In the genomic region with DNA sequence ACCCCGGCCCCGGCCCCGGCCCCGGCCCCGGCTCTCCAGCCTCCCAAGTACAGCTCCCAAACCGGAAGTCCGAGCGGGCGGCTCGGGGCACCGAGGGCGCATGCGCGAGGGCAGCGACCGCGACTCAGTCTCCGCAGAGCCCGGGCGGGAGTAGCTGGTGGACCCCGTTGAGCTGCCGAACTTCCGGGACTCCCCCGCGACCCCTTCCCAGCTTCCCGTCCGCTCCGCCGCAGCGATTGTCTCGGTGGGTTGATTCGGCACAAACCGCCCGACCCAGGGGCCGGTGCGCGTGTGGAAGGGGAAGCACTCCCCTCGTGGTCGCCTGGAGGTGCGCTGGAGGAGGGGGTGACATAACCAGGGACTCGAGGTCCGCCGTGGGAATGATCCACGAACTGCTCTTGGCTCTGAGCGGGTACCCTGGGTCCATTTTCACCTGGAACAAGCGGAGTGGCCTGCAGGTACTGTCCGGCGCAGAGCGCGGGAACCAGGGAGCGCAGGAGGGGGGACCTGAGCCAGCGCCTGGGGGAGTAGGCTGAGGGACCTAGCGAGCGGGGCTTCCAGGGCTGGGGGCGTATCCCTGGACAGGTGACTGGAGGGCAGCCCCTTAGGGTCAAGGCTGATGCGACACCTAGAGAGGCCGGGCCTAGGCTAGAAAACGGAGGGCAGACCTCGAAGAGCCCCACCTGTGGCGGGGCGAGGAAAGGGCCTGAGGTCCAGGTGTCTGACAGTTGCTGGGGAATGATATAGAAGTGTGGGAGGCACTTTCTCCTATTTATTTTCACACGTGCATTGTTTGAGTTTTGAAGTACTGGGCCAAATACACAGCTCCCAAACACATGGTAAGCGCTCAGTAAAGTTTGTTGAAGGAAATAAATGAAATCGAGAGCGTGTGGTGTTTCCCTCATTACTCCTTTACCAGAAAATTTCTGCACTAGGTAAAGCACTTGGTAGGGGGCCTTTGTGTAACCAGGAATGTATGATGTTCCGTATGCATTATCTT, we compare ENCODE assay signal across 8 cellular contexts. TPM values are rescaled to one million over a fixed set of nuclear protein-coding genes. Genes with fewer than 3 reads are reported as not detected.
A peak's percentile ranks its signal among the peaks of the same experiment; 100 is the strongest.
DNase-seq lines count a peak whose midpoint lies in the region; ATAC-seq and TF ChIP-seq lines count a peak whose summit lies in the region.

A gene with protein sequence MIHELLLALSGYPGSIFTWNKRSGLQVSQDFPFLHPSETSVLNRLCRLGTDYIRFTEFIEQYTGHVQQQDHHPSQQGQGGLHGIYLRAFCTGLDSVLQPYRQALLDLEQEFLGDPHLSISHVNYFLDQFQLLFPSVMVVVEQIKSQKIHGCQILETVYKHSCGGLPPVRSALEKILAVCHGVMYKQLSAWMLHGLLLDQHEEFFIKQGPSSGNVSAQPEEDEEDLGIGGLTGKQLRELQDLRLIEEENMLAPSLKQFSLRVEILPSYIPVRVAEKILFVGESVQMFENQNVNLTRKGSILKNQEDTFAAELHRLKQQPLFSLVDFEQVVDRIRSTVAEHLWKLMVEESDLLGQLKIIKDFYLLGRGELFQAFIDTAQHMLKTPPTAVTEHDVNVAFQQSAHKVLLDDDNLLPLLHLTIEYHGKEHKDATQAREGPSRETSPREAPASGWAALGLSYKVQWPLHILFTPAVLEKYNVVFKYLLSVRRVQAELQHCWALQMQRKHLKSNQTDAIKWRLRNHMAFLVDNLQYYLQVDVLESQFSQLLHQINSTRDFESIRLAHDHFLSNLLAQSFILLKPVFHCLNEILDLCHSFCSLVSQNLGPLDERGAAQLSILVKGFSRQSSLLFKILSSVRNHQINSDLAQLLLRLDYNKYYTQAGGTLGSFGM (plus strand): TSS at position 127 of the 1,000 bp plus-strand sequence. CDS start 254 bp downstream, at position 381.
Gene ZSCAN29 (minus strand): TSS at position 69 of the 1,000 bp plus-strand sequence. CDS start 1,130 bp downstream, outside the sequence.

- H3K4me1 ChIP-seq in NT2/D1 (ENCODE audit: insufficient read depth, insufficient read length) (no peaks in the 10 kb centered on the region), mononuclear cell (ENCODE audit: insufficient read depth, low read length) (peaks cover 31% of the 10 kb centered on the region)

- H3K9me3 ChIP-seq in CD4-positive, alpha-beta T cell (ENCODE audit: control insufficient read depth, low read length), result peaks cover 4% of the 10 kb centered on the region
- H3K9me3 ChIP-seq in NT2/D1 (ENCODE audit: insufficient read depth, low read length), result no peaks in the 10 kb centered on the region
- no peaks in the 10 kb centered on the region for H3K9me3 ChIP-seq in mononuclear cell (ENCODE audit: low read depth, low read length)

- POLR2A ChIA-PET in CD4-positive, alpha-beta T cell (lab: Charles Lee), result interaction anchor here (0.6 to 4.4 kb wide), 9 partner anchors 7 to 1098 kb away, joined by 3 to 22 read pairs (median 3); partner anchors contain the start of genes GANC and TMEM87A

- peaks cover 59% of the 10 kb centered on the region for H3K36me3 Mint-ChIP-seq in CD4-positive, alpha-beta T cell (ENCODE audit: low read depth)

- no peaks in the 10 kb centered on the region for H3K27me3 Mint-ChIP-seq in CD4-positive, alpha-beta T cell

- H3K9me3 Mint-ChIP-seq in CD4-positive, alpha-beta T cell, result peaks cover 14% of the 10 kb centered on the region

- H3K36me3 ChIP-seq in NT2/D1 (ENCODE audit: insufficient read depth, insufficient read length, low read length), result peaks cover 39% of the 10 kb centered on the region

- intact Hi-C loops in CD4-positive, alpha-beta T cell (cut with DNase I, micrococcal nuclease), result loop anchor here (2.0 to 5.0 kb wide), 2 partner anchors 39 to 40 kb away; partner anchors contain the start of gene LCMT2 (in 2 of the 2)

- peak within 1 kb of the TSS; percentile 89 for H3K9ac ChIP-seq in NT2/D1 (ENCODE audit: insufficient read length, low read depth)

- H3K27ac ChIP-seq in CD4-positive, alpha-beta T cell (ENCODE audit: low read depth, low read length), result peak within 1 kb of the TSS; percentile 36

- ATAC-seq in CD4-positive, alpha-beta T cell (ENCODE audit: poor library complexity), result peak; percentile 69
- ATAC-seq in GM19452 (IDR thresholded peaks at IDR 0.05; ENCODE audit: unreplicated experiment), result peak; percentile 68

- H3K4me3 ChIP-seq in NT2/D1 (ENCODE audit: insufficient read length, low read depth) (peak within 1 kb of the TSS; percentile 91), epithelial cell of esophagus (ENCODE audit: low read length) (peak within 1 kb of the TSS; percentile 83), mononuclear cell (ENCODE audit: low read length) (peak within 1 kb of the TSS; percentile 74)

- DNase-seq in CD4-positive, alpha-beta T cell, result peak; percentile 36 to 77 (median 62)
- DNase-seq in HT-29 (ENCODE audit: low spot score) (peak; percentile 91), NT2/D1 (ENCODE audit: low read depth, low spot score) (peak; percentile 74), epithelial cell of esophagus (ENCODE audit: low read depth) (peak; percentile 70)
- peak; percentile 75 for DNase-seq in activated CD8-positive, alpha-beta memory T cell treated with anti-CD3 and anti-CD28 coated beads, Interleukin-2, amount 50 U/mL, for 4 hours
- DNase-seq in stimulated activated CD8-positive, alpha-beta memory T cell treated with anti-CD3 and anti-CD28 coated beads, Interleukin-4, amount 100 ng/mL, for 1 hour (ENCODE audit: low read depth in 2 of 2, low spot score in 1 of 2), result peak; percentile 41 to 55

- peaks cover 57% of the 10 kb centered on the region for H3K4me1 Mint-ChIP-seq in CD4-positive, alpha-beta T cell (ENCODE audit: low read depth)

- H3K4me3 Mint-ChIP-seq in CD4-positive, alpha-beta T cell, result peak within 1 kb of the TSS; percentile 91

- TF ChIP-seq CTCF in CD4-positive, alpha-beta T cell (IDR thresholded peaks at IDR 0.05), result peak; percentile 70
- peak; percentile 61 for TF ChIP-seq CTCF in epithelial cell of esophagus (IDR thresholded peaks at IDR 0.05; ENCODE audit: insufficient read depth, low read depth, low read length, missing control alignments)

- peak within 1 kb of the TSS; percentile 74 for H3K27ac Mint-ChIP-seq in CD4-positive, alpha-beta T cell

- H3K27me3 ChIP-seq in CD4-positive, alpha-beta T cell (ENCODE audit: control insufficient read depth, insufficient read depth, low read length), result no peaks in the 10 kb centered on the region
- H3K27me3 ChIP-seq in NT2/D1 (ENCODE audit: insufficient read depth, insufficient read length) (no peaks in the 10 kb centered on the region), mononuclear cell (ENCODE audit: insufficient read depth, low read length) (no peaks in the 10 kb centered on the region)

- CTCF ChIA-PET in CD4-positive, alpha-beta T cell (lab: Charles Lee), result interaction anchor here (1.2 to 1.3 kb wide), 3 partner anchors 9 to 25 kb away, joined by 3 to 4 read pairs (median 3); no protein-coding TSS in a partner anchor

RNA-seq across cellular contexts. Expression of the first gene that starts in this region (rescaled TPM):
- 1 to 10 TPM; 4.1 to 5.9 TPM for total RNA-seq in CD4-positive, alpha-beta T cell
- 35.7 and 37.6 TPM in 2 replicates for total RNA-seq in HT-29 (2014; rRNA removed; shearing (Covaris generic))
- 4.9 TPM for total RNA-seq in mononuclear cell

RNA-seq across cellular contexts. Expression of gene ZSCAN29, which starts in this region (rescaled TPM):
- total RNA-seq in CD4-positive, alpha-beta T cell, result 1 to 10 TPM; 7.1 to 7.4 TPM
- total RNA-seq in HT-29 (2014; rRNA removed; shearing (Covaris generic)), result 42.2 and 48.7 TPM in 2 replicates
- total RNA-seq in mononuclear cell, result 8.6 TPM

Comparison
In these comparisons a context has a peak if more than half of its experiments do, and no peak if none do; other contexts are left out.
1. Peak in every context shown above with its lines: DNase-seq, ATAC-seq, H3K4me3 ChIP-seq and H3K27ac ChIP-seq.